Comparison of ENCODE assay signal across 1 cellular context in the genomic region with DNA sequence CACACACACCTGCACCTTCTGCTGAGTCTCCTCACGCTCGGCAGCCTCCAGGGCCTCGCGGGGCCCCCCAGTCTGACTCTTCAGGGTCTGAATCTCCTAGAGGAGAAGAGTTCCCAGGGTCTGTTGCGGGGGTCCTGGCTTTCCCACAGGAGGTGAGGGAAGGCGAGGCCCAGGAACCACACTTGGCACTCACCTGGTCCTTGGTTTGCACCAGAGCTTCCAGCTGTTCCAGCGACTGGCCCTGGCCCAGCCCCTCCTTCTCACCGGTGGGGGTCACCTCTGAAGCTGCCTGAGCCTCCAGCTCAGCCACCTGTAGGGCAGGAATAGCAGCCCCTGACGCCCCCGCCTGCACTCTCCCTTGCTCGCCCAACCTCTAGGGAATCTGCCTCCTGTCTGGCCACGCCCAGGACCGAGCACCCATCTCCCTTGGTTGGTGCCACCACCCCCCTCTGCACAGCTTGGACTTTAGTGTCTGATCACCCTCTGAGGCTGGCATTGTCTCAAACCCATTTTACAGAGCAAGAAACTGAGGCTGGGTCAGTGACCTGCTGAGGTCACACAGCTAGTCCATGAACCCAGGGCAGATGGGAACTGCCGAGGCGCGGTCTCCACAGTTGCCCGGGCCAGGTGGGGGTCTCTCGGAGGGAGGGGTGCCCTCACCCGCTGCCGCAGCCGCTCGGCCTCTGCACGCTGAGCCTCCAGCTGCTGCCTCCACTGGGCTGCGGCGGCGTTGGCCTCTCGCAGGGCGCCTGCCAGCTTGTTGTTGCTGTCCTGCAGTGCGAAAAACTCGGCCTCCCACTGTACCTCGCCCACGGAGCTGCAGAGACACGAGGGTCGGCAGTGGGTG.
A peak's percentile ranks its signal among the peaks of the same experiment; 100 is the strongest.
TF ChIP-seq lines count a peak whose summit lies in the region.

No MANE protein-coding gene starts in this region.

TF ChIP-seq in HepG2, 621 proteins besides CTCF, POLR2A, EP300 and RAD21:
- TF ChIP-seq, protein P1, sequence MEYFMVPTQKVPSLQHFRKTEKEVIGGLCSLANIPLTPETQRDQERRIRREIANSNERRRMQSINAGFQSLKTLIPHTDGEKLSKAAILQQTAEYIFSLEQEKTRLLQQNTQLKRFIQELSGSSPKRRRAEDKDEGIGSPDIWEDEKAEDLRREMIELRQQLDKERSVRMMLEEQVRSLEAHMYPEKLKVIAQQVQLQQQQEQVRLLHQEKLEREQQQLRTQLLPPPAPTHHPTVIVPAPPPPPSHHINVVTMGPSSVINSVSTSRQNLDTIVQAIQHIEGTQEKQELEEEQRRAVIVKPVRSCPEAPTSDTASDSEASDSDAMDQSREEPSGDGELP (IDR thresholded peaks at IDR 0.05; ENCODE audit: borderline replicate concordance, low read depth) = no peak
- TF ChIP-seq PLRG1 (conservative IDR thresholded peaks at IDR 0.05) (no peak), ZNF770 (CRISPR knock-in tag; IDR thresholded peaks at IDR 0.05) (peak; percentile 60), KAT7 (CRISPR knock-in tag; IDR thresholded peaks at IDR 0.05; ENCODE audit: borderline replicate concordance) (no peak), ZNF629 (CRISPR knock-in tag; conservative IDR thresholded peaks at IDR 0.05) (peak; percentile 86), HDAC6 (IDR thresholded peaks at IDR 0.05; ENCODE audit: low read depth, low read length) (no peak), RBFOX2 (IDR thresholded peaks at IDR 0.05; ENCODE audit: low read depth, low read length) (0 out of 2 replicates have a peak, but pooled peaks have one; percentile 15), ZMYM3 (CRISPR knock-in tag; IDR thresholded peaks at IDR 0.05) (0 out of 2 replicates have a peak, but pooled peaks have one; percentile 25)
- TF ChIP-seq, protein P2, sequence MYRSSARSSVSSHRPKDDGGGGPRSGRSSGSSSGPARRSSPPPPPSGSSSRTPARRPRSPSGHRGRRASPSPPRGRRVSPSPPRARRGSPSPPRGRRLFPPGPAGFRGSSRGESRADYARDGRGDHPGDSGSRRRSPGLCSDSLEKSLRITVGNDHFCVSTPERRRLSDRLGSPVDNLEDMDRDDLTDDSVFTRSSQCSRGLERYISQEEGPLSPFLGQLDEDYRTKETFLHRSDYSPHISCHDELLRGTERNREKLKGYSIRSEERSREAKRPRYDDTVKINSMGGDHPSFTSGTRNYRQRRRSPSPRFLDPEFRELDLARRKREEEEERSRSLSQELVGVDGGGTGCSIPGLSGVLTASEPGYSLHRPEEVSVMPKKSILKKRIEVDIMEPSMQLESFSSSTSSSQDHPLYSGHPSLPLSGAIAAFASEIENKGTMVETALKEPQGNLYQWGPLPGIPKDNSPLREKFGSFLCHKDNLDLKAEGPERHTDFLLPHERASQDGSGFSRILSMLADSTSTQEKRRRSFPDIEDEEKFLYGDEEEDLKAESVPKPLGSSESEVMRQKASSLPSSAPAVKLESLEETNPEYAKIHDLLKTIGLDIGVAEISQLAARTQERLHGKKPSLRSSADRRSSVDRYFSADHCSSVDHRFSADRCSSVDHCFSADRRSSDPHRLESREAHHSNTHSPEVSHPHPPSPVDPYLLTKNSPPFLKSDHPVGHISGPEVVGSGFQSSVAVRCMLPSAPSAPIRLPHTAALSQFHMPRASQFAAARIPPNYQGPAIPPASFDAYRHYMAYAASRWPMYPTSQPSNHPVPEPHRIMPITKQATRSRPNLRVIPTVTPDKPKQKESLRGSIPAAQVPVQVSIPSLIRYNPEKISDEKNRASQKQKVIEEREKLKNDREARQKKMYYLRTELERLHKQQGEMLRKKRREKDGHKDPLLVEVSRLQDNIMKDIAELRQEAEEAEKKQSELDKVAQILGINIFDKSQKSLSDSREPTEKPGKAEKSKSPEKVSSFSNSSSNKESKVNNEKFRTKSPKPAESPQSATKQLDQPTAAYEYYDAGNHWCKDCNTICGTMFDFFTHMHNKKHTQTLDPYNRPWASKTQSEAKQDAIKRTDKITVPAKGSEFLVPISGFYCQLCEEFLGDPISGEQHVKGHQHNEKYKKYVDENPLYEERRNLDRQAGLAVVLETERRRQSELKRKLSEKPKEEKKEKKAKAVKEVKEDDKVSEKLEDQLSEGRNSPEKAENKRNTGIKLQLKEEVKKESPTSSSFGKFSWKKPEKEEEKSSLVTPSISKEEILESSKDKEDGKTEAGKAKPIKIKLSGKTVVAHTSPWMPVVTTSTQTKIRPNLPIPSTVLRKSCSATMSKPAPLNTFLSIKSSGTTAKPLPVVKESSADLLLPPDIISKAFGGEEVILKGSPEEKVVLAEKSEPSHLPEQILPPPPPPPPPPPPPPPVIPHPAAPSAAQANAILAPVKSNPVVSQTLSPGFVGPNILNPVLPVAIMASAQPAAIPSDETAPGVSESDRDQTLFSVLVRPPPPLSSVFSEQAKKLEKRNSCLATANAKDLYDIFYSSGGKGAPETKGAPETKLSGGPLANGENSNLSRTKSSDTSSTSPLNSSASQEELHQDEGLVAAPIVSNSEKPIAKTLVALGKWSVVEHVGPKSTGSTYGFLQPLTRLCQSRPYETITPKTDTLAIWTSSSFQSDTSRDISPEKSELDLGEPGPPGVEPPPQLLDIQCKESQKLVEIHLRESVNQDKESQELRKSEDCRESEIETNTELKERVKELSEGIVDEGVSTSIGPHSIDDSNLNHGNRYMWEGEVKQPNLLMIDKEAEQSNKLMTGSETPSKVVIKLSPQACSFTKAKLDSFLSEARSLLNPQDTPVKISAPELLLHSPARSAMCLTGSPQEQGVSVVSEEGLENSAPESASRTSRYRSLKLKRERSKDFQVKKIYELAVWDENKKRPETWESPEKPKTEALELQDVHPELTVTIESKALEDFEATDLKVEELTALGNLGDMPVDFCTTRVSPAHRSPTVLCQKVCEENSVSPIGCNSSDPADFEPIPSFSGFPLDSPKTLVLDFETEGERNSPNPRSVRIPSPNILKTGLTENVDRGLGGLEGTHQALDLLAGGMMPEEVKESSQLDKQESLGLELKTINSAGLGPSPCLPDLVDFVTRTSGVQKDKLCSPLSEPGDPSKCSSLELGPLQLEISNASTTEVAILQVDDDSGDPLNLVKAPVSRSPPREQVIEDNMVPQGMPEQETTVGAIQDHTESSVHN (CRISPR knock-in tag; IDR thresholded peaks at IDR 0.05) = no peak
